1 cellular context compared by ENCODE assay signal in genomic region chr3:112472676-112473075, GRCh38.
TF ChIP-seq lines count a peak whose summit lies in the region.

No MANE protein-coding gene starts in this region.

TF ChIP-seq in GM12878, 131 proteins besides CTCF, POLR2A, EP300 and RAD21:
- TF ChIP-seq POLR2AphosphoS2 (IDR thresholded peaks at IDR 0.05; ENCODE audit: low read depth, low read length) (0 out of 2 replicates have a peak, but pooled peaks have one; percentile 7), SKIL (IDR thresholded peaks at IDR 0.05; ENCODE audit: low read depth, poor library complexity, severe bottlenecking) (no peak)
